In genomic region chr20:57290178-57290484, GRCh38 we compare ENCODE assay signal across 21 cellular contexts. TPM values are rescaled to one million over a fixed set of nuclear protein-coding genes. Genes with fewer than 3 reads are reported as not detected.
DNase-seq lines count a peak whose midpoint lies in the region; ATAC-seq and TF ChIP-seq lines count a peak whose summit lies in the region.
"Had no signal": no experiment of that assay in that cellular context is flagged by ENCODE, and none has a peak within 500 bp of the region (broad histone marks: within the 10 kb centered on the region; RNA-seq: fewer than 3 reads in every experiment).

No MANE protein-coding gene starts in this region.

- H2AFZ ChIP-seq in osteoblast (ENCODE audit: low read length), result no peak overlapping the region

- no peak overlapping the region for H3K4me3 ChIP-seq in osteoblast (ENCODE audit: insufficient read depth, low read length)
- H3K4me3 ChIP-seq: SK-N-MC had no signal

- H3K27me3 ChIP-seq in layer of hippocampus (ENCODE audit: control insufficient read depth, insufficient read depth, low read length) (no peaks in the 10 kb centered on the region), osteoblast (ENCODE audit: insufficient read depth, low read length) (peaks cover 5% of the 10 kb centered on the region)

- H3K9me3 ChIP-seq in osteoblast (ENCODE audit: low read depth, low read length), result no peaks in the 10 kb centered on the region

- no peaks in the 10 kb centered on the region for H3K79me2 ChIP-seq in osteoblast (ENCODE audit: insufficient read depth, low read length)

- intact Hi-C loops in activated CD4-positive, alpha-beta T cell treated with anti-CD3 and anti-CD28 coated beads, Interleukin-2, amount 10 ng/mL, durations not matched to agents 24 days and 14 days (cut with micrococcal nuclease), result no loop called here

- no peaks in the 10 kb centered on the region for H4K20me1 ChIP-seq in osteoblast (ENCODE audit: insufficient read depth, low read length)

- no peaks in the 10 kb centered on the region for H3K4me1 ChIP-seq in osteoblast (ENCODE audit: insufficient read depth, low read length)

- no peak overlapping the region for H3K4me2 ChIP-seq in osteoblast (ENCODE audit: insufficient read depth, low read length)
- H3K4me2 ChIP-seq: KMS-11 had no signal

- no peak for TF ChIP-seq CTCF in osteoblast (IDR thresholded peaks at IDR 0.05; ENCODE audit: extremely low read depth, low read depth, low read length)

- H3K27ac ChIP-seq in layer of hippocampus (ENCODE audit: low read depth, low read length) (peak overlapping the region; percentile 35), osteoblast (ENCODE audit: low read depth, low read length) (no peak overlapping the region)
- H3K27ac ChIP-seq: KMS-11, SK-N-MC had no signal

- no peaks in the 10 kb centered on the region for H3K36me3 ChIP-seq in osteoblast (ENCODE audit: insufficient read depth, low read length)

- H3K4me1 Mint-ChIP-seq in activated CD4-positive, alpha-beta T cell treated with anti-CD3 and anti-CD28 coated beads, Interleukin-2, amount 10 ng/mL, durations not matched to agents 24 days and 14 days, result no peaks in the 10 kb centered on the region
- H3K4me1 Mint-ChIP-seq: CD4-positive, CD25-positive, alpha-beta regulatory T cell had no signal

- no peak for ATAC-seq in GM18858 (IDR thresholded peaks at IDR 0.05; ENCODE audit: unreplicated experiment)

- H3K36me3 Mint-ChIP-seq in activated CD4-positive, alpha-beta T cell treated with anti-CD3 and anti-CD28 coated beads, Interleukin-2, amount 10 ng/mL, durations not matched to agents 24 days and 14 days (ENCODE audit: low read depth), result no peaks in the 10 kb centered on the region
- H3K36me3 Mint-ChIP-seq: CD4-positive, CD25-positive, alpha-beta regulatory T cell had no signal

- in situ Hi-C loops in G401 (cut with HindIII; ENCODE audit: low sequenced_read_pairs), result no loop called here

- H3K27ac Mint-ChIP-seq in activated CD4-positive, alpha-beta T cell treated with anti-CD3 and anti-CD28 coated beads, Interleukin-2, amount 10 ng/mL, durations not matched to agents 24 days and 14 days, result no peak overlapping the region
- H3K27ac Mint-ChIP-seq: CD4-positive, CD25-positive, alpha-beta regulatory T cell had no signal

- DNase-seq in astrocyte of the hippocampus (ENCODE audit: low read depth, low spot score), result peak; percentile 18
- DNase-seq in osteoblast (ENCODE audit: insufficient read length, low spot score, missing footprints), result peak; percentile 45
- no peak for DNase-seq in NCI-H2227 treated with DMSO at 0.1 percent for 48 hours (lab: John Stamatoyannopoulos, UW)
- no peak for DNase-seq in activated CD4-positive, alpha-beta T cell treated with anti-CD3 and anti-CD28 coated beads, Interleukin-2, amount 10 ng/mL, durations not matched to agents 24 days and 14 days
- no peak for DNase-seq in G401 (ENCODE audit: low spot score)
- DNase-seq: CD4-positive, CD25-positive, alpha-beta regulatory T cell; DMS79; NCI-H1105; NCI-H146; NCI-H2029; NCI-H226; NCI-H510A treated with DMSO at 0.1 percent for 48 hours; NCI-H774; RPMI8226; SHP77 treated with DMSO at 0.1 percent for 48 hours had no signal

- no peak overlapping the region for H3K4me3 Mint-ChIP-seq in activated CD4-positive, alpha-beta T cell treated with anti-CD3 and anti-CD28 coated beads, Interleukin-2, amount 10 ng/mL, durations not matched to agents 24 days and 14 days
- H3K4me3 Mint-ChIP-seq: CD4-positive, CD25-positive, alpha-beta regulatory T cell had no signal

- peaks cover 27% of the 10 kb centered on the region for H3K27me3 Mint-ChIP-seq in activated CD4-positive, alpha-beta T cell treated with anti-CD3 and anti-CD28 coated beads, Interleukin-2, amount 10 ng/mL, durations not matched to agents 24 days and 14 days

- H3K9me3 Mint-ChIP-seq in activated CD4-positive, alpha-beta T cell treated with anti-CD3 and anti-CD28 coated beads, Interleukin-2, amount 10 ng/mL, durations not matched to agents 24 days and 14 days, result no peaks in the 10 kb centered on the region
- H3K9me3 Mint-ChIP-seq: CD4-positive, CD25-positive, alpha-beta regulatory T cell had no signal

RNA-seq across cellular contexts. Expression of gene BMP7, which starts 23.7 kb away (rescaled TPM):
- not detected in 2 replicates for total RNA-seq in osteoblast
- 0.07 TPM in 1 of 2 replicates, not detected in the other for total RNA-seq in activated CD4-positive, alpha-beta T cell treated with anti-CD3 and anti-CD28 coated beads, Interleukin-2, amount 10 ng/mL, durations not matched to agents 24 days and 14 days
- 81.3 and 122 TPM in 2 replicates for total RNA-seq in G401 (2014; rRNA removed; shearing (Covaris generic))
- total RNA-seq: CD4-positive, CD25-positive, alpha-beta regulatory T cell; IMR-90 had no signal

RNA-seq across cellular contexts. Expression of gene SPO11, which starts 39.5 kb away (rescaled TPM):
- not detected in 2 replicates for total RNA-seq in osteoblast
- total RNA-seq in activated CD4-positive, alpha-beta T cell treated with anti-CD3 and anti-CD28 coated beads, Interleukin-2, amount 10 ng/mL, durations not matched to agents 24 days and 14 days, result not detected in 2 replicates
- not detected in 2 replicates for total RNA-seq in G401 (2014; rRNA removed; shearing (Covaris generic))
- total RNA-seq: CD4-positive, CD25-positive, alpha-beta regulatory T cell; H4; IMR-90 had no signal

Comparison
In these comparisons a context has a peak if more than half of its experiments do, and no peak if none do; other contexts are left out.
1. DNase-seq: peak in astrocyte of the hippocampus (single experiment) and osteoblast (single experiment); none in NCI-H2227 treated with DMSO at 0.1 percent for 48 hours (single experiment), activated CD4-positive, alpha-beta T cell treated with anti-CD3 and anti-CD28 coated beads, Interleukin-2, amount 10 ng/mL, durations not matched to agents 24 days and 14 days (single experiment) and G401 (single experiment).
2. RNA of gene BMP7, which starts 23.7 kb away (total RNA-seq): 81.3 to 122 TPM in G401; 0.07 TPM in activated CD4-positive, alpha-beta T cell treated with anti-CD3 and anti-CD28 coated beads, Interleukin-2, amount 10 ng/mL, durations not matched to agents 24 days and 14 days and not detected in osteoblast; every median in the first group is over 10 times any median in the second.